ENCODE assay signal across 8 cellular contexts in genomic region chr17:7915611-7916382, GRCh38. TPM values are rescaled to one million over a fixed set of nuclear protein-coding genes. Genes with fewer than 3 reads are reported as not detected.
DNase-seq lines count a peak whose midpoint lies in the region; ATAC-seq and TF ChIP-seq lines count a peak whose summit lies in the region.

Gene RNF227 (minus strand): TSS chr17:7916289. CDS start chr17:7916195, 94 bp downstream.

- intact Hi-C loops in lower leg skin (cut with DNase I; ENCODE audit: low total_unique reads) = no loop called here

- no peak for TF ChIP-seq CTCF in lower leg skin (IDR thresholded peaks at IDR 0.05)

- 0 to 1% methylated on average over 51 to 65 of the region's 100 CpGs for WGBS in lower leg skin, 2 donors

- DNase-seq in AML-193 (lab: John Stamatoyannopoulos, UW) (peak; percentile 65 to 74), NCI-H748 treated with DMSO at 0.1 percent for 48 hours (lab: John Stamatoyannopoulos, UW) (peak; percentile 92), dermis microvascular lymphatic vessel endothelial cell (ENCODE audit: low read depth in 2 of 2) (peak; percentile 30 to 94), lower leg skin (ENCODE audit: low spot score in 2 of 2) (peak; percentile 88 to 98)
- DNase-seq in activated CD4-positive, alpha-beta T cell treated with anti-CD3 and anti-CD28 coated beads, Interleukin-2, amount 50 U/mL, for 48 hours = peak; percentile 90 to 92
- DNase-seq in stimulated activated CD4-positive, alpha-beta T cell treated with anti-CD3 and anti-CD28 coated beads, Interleukin-4, amount 100 ng/mL, for 24 hours = peak; percentile 89

- peak within 1 kb of the TSS; percentile 41 for H3K4me3 ChIP-seq in lower leg skin (ENCODE audit: low read depth, poor library complexity, severe bottlenecking)

- peak; percentile 73 for ATAC-seq in GM19351 (IDR thresholded peaks at IDR 0.05; ENCODE audit: unreplicated experiment)
- ATAC-seq in HG03565 (IDR thresholded peaks at IDR 0.05; ENCODE audit: unreplicated experiment) = peak; percentile 52

- TF ChIP-seq POLR2A in lower leg skin (IDR thresholded peaks at IDR 0.05) = no peak

RNA-seq across cellular contexts. Expression of gene RNF227, which starts in this region (rescaled TPM):
- total RNA-seq in dermis microvascular lymphatic vessel endothelial cell = 0.51 and 0.76 TPM in 2 replicates
- 100 to 1,000 TPM; 111 to 202 (median 172) TPM for total RNA-seq in lower leg skin

Comparison
In these comparisons a context has a peak if more than half of its experiments do, and no peak if none do; other contexts are left out.
1. Peak in every context shown above with its lines: DNase-seq, ATAC-seq and H3K4me3 ChIP-seq.
2. RNA of gene RNF227 (total RNA-seq): 111 to 202 TPM in lower leg skin; 0.51 to 0.76 TPM in dermis microvascular lymphatic vessel endothelial cell; every median in the first group is over 10 times any median in the second.
3. Peak in DNase-seq in dermis microvascular lymphatic vessel endothelial cell; RNA of the gene not detected or under 1 TPM.